24 cellular contexts compared by ENCODE assay signal in genomic region chr11:109957601-109958000, GRCh38.
DNase-seq lines count a peak whose midpoint lies in the region; ATAC-seq, FAIRE-seq and TF ChIP-seq lines count a peak whose summit lies in the region.
"Had no signal": no experiment of that assay in that cellular context is flagged by ENCODE, and none has a peak within 500 bp of the region (broad histone marks: within the 10 kb centered on the region; RNA-seq: fewer than 3 reads in every experiment).

No MANE protein-coding gene starts in this region.

- no peak overlapping the region for H4K8ac ChIP-seq in IMR-90 (ENCODE audit: low read depth in 2 of 2, low read length in 2 of 2)

- in situ Hi-C loops in IMR-90 (cut with MboI; ENCODE audit: low sequenced_read_pairs) (loop anchor here (10.0 to 25.0 kb wide), 2 partner anchors 230 to 417 kb away; no protein-coding TSS in a partner anchor), GM12878 (cut with MboI) (loop anchor here (5.0 to 10.0 kb wide), 2 partner anchors 415 to 1417 kb away; partner anchors contain the start of gene POU2AF1), brain microvascular endothelial cell (cut with HindIII; ENCODE audit: low pct_ligation_motif_present, low sequenced_read_pairs) (no loop called here)

- BruUV-seq in IMR-90 (replicated peaks; lab: Mats Ljungman, UMichigan): no TSS peak
- TSS peak; percentile 86 for BruUV-seq in GM12878 (replicated peaks; lab: Mats Ljungman, UMichigan)

- no peak overlapping the region for H3K14ac ChIP-seq in IMR-90 (replicated peaks; ENCODE audit: low read depth, low read length)

- H3K9me3 ChIP-seq in IMR-90 (ENCODE audit: control insufficient read depth, insufficient read depth, low read length) (no peaks in the 10 kb centered on the region), OCI-LY3 (ENCODE audit: insufficient read depth, low read length) (no peaks in the 10 kb centered on the region), GM12878 (replicated peaks; ENCODE audit: control insufficient read depth, insufficient read depth, low read length) (peaks cover under 1% of the 10 kb centered on the region; the same call in 2 of the 3 replicates), neural cell (ENCODE audit: low read length) (no peaks in the 10 kb centered on the region)

- H3K4me1 ChIP-seq in IMR-90 (ENCODE audit: control insufficient read depth, insufficient read depth, low read length) (no peaks in the 10 kb centered on the region), OCI-LY3 (ENCODE audit: low read length) (peaks cover 44% of the 10 kb centered on the region), GM12878 (ENCODE audit: control insufficient read depth, insufficient read depth, low read length) (peaks cover 34% of the 10 kb centered on the region)

- H3K4me3 ChIP-seq in IMR-90 (ENCODE audit: insufficient read depth, low read depth, low read length): no peak overlapping the region
- H3K4me3 ChIP-seq in OCI-LY3 (ENCODE audit: low read length): peak overlapping the region; percentile 57
- H3K4me3 ChIP-seq in GM12878: no peak overlapping the region
- H3K4me3 ChIP-seq in neural cell (ENCODE audit: low read length): no peak overlapping the region
- H3K4me3 ChIP-seq in brain microvascular endothelial cell (ENCODE audit: low read depth, low read length): no peak overlapping the region
- H3K4me3 ChIP-seq: GM23338, K562 had no signal

- intact Hi-C loops in IMR-90 (cut with micrococcal nuclease): no loop called here
- intact Hi-C loops in GM12878 (cut with micrococcal nuclease; ENCODE audit: unreplicated experiment): loop anchor here (2.0 kb wide), 1 partner anchor 69 kb away; no protein-coding TSS in a partner anchor

- H3K79me1 ChIP-seq in IMR-90 (ENCODE audit: low read depth in 1 of 2, low read length in 2 of 2): no peaks in the 10 kb centered on the region

- CTCF ChIA-PET in IMR-90 (lab: Yijun Ruan, JAX): interaction anchor here (0.6 kb wide), 1 partner anchor 1353 kb away, joined by 4 read pairs; no protein-coding TSS in a partner anchor
- CTCF ChIA-PET in GM12878 (lab: Yijun Ruan, JAX): interaction anchor here (0.6 to 4.5 kb wide), 11 partner anchors 8 to 337 kb away, joined by 3 to 36 read pairs (median 4); no protein-coding TSS in a partner anchor

- no peaks in the 10 kb centered on the region for H3K36me3 Mint-ChIP-seq in chondrocyte (ENCODE audit: low read depth)
- H3K36me3 Mint-ChIP-seq: CD8-positive, alpha-beta memory T cell had no signal

- no peak overlapping the region for H3K56ac ChIP-seq in IMR-90 (ENCODE audit: extremely low read depth, insufficient read depth, low read length)

- no peaks in the 10 kb centered on the region for H3K9me2 ChIP-seq in neural cell (ENCODE audit: insufficient read depth, low read length)

- no peak overlapping the region for H2AK5ac ChIP-seq in IMR-90 (ENCODE audit: low read depth, low read length)

- H2AFZ ChIP-seq in IMR-90 (replicated peaks; ENCODE audit: low read length, poor library complexity) (no peak overlapping the region), OCI-LY3 (ENCODE audit: low read depth, low read length) (no peak overlapping the region), GM12878 (ENCODE audit: control insufficient read depth, low read depth, low read length) (no peak overlapping the region), neural cell (ENCODE audit: low read depth, low read length) (no peak overlapping the region)
- H2AFZ ChIP-seq: GM23338 had no signal

- FAIRE-seq in GM12878 (lab: Jason Lieb, UNC): no peak
- FAIRE-seq: K562, RCC 7860 had no signal

- dilution Hi-C loops in IMR-90 (cut with HindIII; ENCODE audit: low sequenced_read_pairs, unreplicated experiment): no loop called here

- ATAC-seq in IMR-90 (ENCODE audit: low read depth): 0 out of 2 replicates have a peak, but pooled peaks have one; percentile 18
- peak; percentile 2 for ATAC-seq in GM12878
- no peak for ATAC-seq in HG02885 (IDR thresholded peaks at IDR 0.05; ENCODE audit: poor library complexity, unreplicated experiment)
- ATAC-seq: GM23338, K562, SK-N-SH treated with all-trans-retinoic acid at 6 μM for 48 hours had no signal

- H3K9me1 ChIP-seq in IMR-90 (ENCODE audit: insufficient read depth, low read length): no peaks in the 10 kb centered on the region

- H4K91ac ChIP-seq in IMR-90 (ENCODE audit: insufficient read depth, low read depth, low read length): no peak overlapping the region

- no peak overlapping the region for H2BK120ac ChIP-seq in IMR-90 (ENCODE audit: low read depth, low read length)

- no peak overlapping the region for H2BK15ac ChIP-seq in IMR-90 (ENCODE audit: low read depth, low read length)

- no peak overlapping the region for H3K18ac ChIP-seq in IMR-90 (ENCODE audit: low read depth, low read length)

- no peak overlapping the region for H2BK5ac ChIP-seq in IMR-90 (ENCODE audit: low read depth, low read length, poor library complexity, severe bottlenecking)

- H3K36me3 ChIP-seq in IMR-90 (ENCODE audit: control insufficient read depth, insufficient read depth, low read length): no peaks in the 10 kb centered on the region
- H3K36me3 ChIP-seq in OCI-LY3 (replicated peaks; ENCODE audit: low read depth, low read length): no peaks in the 10 kb centered on the region
- no peaks in the 10 kb centered on the region for H3K36me3 ChIP-seq in GM12878 (ENCODE audit: control insufficient read depth in 2 of 2, insufficient read depth in 2 of 2, low read length in 1 of 2)
- no peaks in the 10 kb centered on the region for H3K36me3 ChIP-seq in neural cell (ENCODE audit: insufficient read depth, low read length)
- H3K36me3 ChIP-seq in brain microvascular endothelial cell (replicated peaks): no peaks in the 10 kb centered on the region

- no peak overlapping the region for H4K5ac ChIP-seq in IMR-90 (ENCODE audit: low read depth, low read length)

- H3K9ac ChIP-seq in IMR-90 (ENCODE audit: low read depth, low read length) (no peak overlapping the region), OCI-LY3 (ENCODE audit: low read length) (peak overlapping the region; percentile 11; the same call in 1 of the 2 replicates), GM12878 (ENCODE audit: control insufficient read depth, insufficient read depth, low read length) (no peak overlapping the region), neural cell (ENCODE audit: low read length) (no peak overlapping the region)

- H2AK9ac ChIP-seq in IMR-90 (replicated peaks; ENCODE audit: low read depth, low read length, poor library complexity): no peak overlapping the region

- POLR2A ChIA-PET in IMR-90 (lab: Charles Lee; ENCODE audit: unreplicated experiment): no interaction called here
- POLR2A ChIA-PET in GM12878 (lab: Charles Lee): interaction anchor here (0.5 to 4.8 kb wide), 10 partner anchors 8 to 137 kb away, joined by 3 to 42 read pairs (median 6); no protein-coding TSS in a partner anchor

- no peak overlapping the region for H3K23ac ChIP-seq in IMR-90 (ENCODE audit: low read depth, low read length)

- TF ChIP-seq RAD21 in IMR-90 (IDR thresholded peaks at IDR 0.05; ENCODE audit: low read length) (no peak), GM12878 (IDR thresholded peaks at IDR 0.05; ENCODE audit: insufficient read depth, low read depth, low read length) (no peak), neural cell (conservative IDR thresholded peaks at IDR 0.05) (no peak)

- H3K27me3 ChIP-seq in IMR-90 (ENCODE audit: control insufficient read depth, insufficient read depth, low read length) (no peaks in the 10 kb centered on the region), OCI-LY3 (ENCODE audit: low read depth, low read length) (peaks cover 34% of the 10 kb centered on the region), GM12878 (replicated peaks in 1 of 2; ENCODE audit: control insufficient read depth in 2 of 2, insufficient read depth in 2 of 2, low read length in 1 of 2) (no peaks in the 10 kb centered on the region), neural cell (ENCODE audit: insufficient read depth, low read depth, low read length) (no peaks in the 10 kb centered on the region), brain microvascular endothelial cell (replicated peaks) (no peaks in the 10 kb centered on the region)

- no peak overlapping the region for H3K27ac Mint-ChIP-seq in chondrocyte (ENCODE audit: unreplicated experiment)
- H3K27ac Mint-ChIP-seq: B cell; CD8-positive, alpha-beta memory T cell; GM23338; H9 had no signal

- H3K27me3 Mint-ChIP-seq in chondrocyte (ENCODE audit: low read depth): no peaks in the 10 kb centered on the region

- H3K9me3 Mint-ChIP-seq in chondrocyte (ENCODE audit: low read depth): no peaks in the 10 kb centered on the region
- H3K9me3 Mint-ChIP-seq: GM23338, H9 had no signal

- H3K4ac ChIP-seq in IMR-90 (ENCODE audit: low read depth, low read length): no peak overlapping the region

- TF ChIP-seq CTCF in IMR-90 (conservative IDR thresholded peaks at IDR 0.05; ENCODE audit: low read depth, low read length) (no peak), OCI-LY3 (IDR thresholded peaks at IDR 0.05; ENCODE audit: low read depth, low read length) (no peak), GM12878 (IDR thresholded peaks at IDR 0.05 in 2 of 3, conservative IDR thresholded peaks at IDR 0.05 in 1 of 3; ENCODE audit: control insufficient read depth in 2 of 3, extremely low read depth in 1 of 3, insufficient read depth in 1 of 3, low read depth in 3 of 3, low read length in 3 of 3) (no peak), neural cell (IDR thresholded peaks at IDR 0.05; ENCODE audit: poor library complexity, severe bottlenecking) (no peak), chondrocyte (IDR thresholded peaks at IDR 0.05) (no peak), brain microvascular endothelial cell (IDR thresholded peaks at IDR 0.05; ENCODE audit: low read depth, low read length, missing control alignments) (no peak)

- DNase-seq in IMR-90: peak; percentile 58
- no peak for DNase-seq in GM12878 (ENCODE audit: low read depth, low spot score)
- DNase-seq in chondrocyte (ENCODE audit: low spot score): no peak
- no peak for DNase-seq in GF-D8 (lab: John Stamatoyannopoulos, UW)
- no peak for DNase-seq in brain microvascular endothelial cell
- DNase-seq: Calu3; CD8-positive, alpha-beta memory T cell; H9; NCI-H1048; NCI-H1417; NCI-H187 treated with DMSO at 0.1 percent for 48 hours; NCI-H2171 treated with DMSO at 0.1 percent for 48 hours; NCI-H345; NCI-H510A treated with DMSO at 0.1 percent for 48 hours; SIG-M5 had no signal

- no peak for TF ChIP-seq POLR2A in IMR-90 (IDR thresholded peaks at IDR 0.05; ENCODE audit: low read depth, low read length)
- TF ChIP-seq POLR2A in GM12878 (IDR thresholded peaks at IDR 0.05; ENCODE audit: low read depth, low read length): no peak

- no peak overlapping the region for H3K4me3 Mint-ChIP-seq in chondrocyte (ENCODE audit: unreplicated experiment)
- H3K4me3 Mint-ChIP-seq: B cell; CD8-positive, alpha-beta memory T cell; GM23338; H9 had no signal

- H3K4me1 Mint-ChIP-seq in chondrocyte (ENCODE audit: low read depth): peaks cover 7% of the 10 kb centered on the region

- H3K4me2 ChIP-seq in IMR-90 (ENCODE audit: low read depth, low read length) (no peak overlapping the region), OCI-LY3 (ENCODE audit: low read length) (peak overlapping the region; percentile 68), GM12878 (ENCODE audit: control insufficient read depth, insufficient read depth) (no peak overlapping the region), neural cell (ENCODE audit: low read length) (no peak overlapping the region)
- H3K4me2 ChIP-seq: GM23338 had no signal

- SMC1A ChIA-PET in GM12878 (lab: Charles Lee; ENCODE audit: uncharacterized antibody, unreplicated experiment): interaction anchor here (0.7 to 11.6 kb wide), 19 partner anchors 11 to 153 kb away, joined by 3 to 223 read pairs (median 5); no protein-coding TSS in a partner anchor

- H3K27ac ChIP-seq in IMR-90 (ENCODE audit: insufficient read depth, low read length): no peak overlapping the region
- peak overlapping the region; percentile 50; the same call in 1 of the 2 replicates for H3K27ac ChIP-seq in OCI-LY3 (ENCODE audit: low read length)
- no peak overlapping the region for H3K27ac ChIP-seq in GM12878 (ENCODE audit: control insufficient read depth, insufficient read depth)
- H3K27ac ChIP-seq in neural cell (ENCODE audit: low read length): peak overlapping the region; percentile 6
- H3K27ac ChIP-seq in brain microvascular endothelial cell: no peak overlapping the region
- H3K27ac ChIP-seq: C4-2B had no signal

- RAD21 ChIA-PET in GM12878 (lab: Charles Lee; ENCODE audit: unreplicated experiment): interaction anchor here (0.6 to 14.2 kb wide), 13 partner anchors 11 to 140 kb away, joined by 3 to 185 read pairs (median 8); partner anchors contain the start of gene ZC3H12C

- H3F3A ChIP-seq in neural cell (ENCODE audit: insufficient read depth, low read length, poor library complexity, severe bottlenecking): no peaks in the 10 kb centered on the region

- H2BK20ac ChIP-seq in IMR-90 (ENCODE audit: low read depth, low read length): no peak overlapping the region

- TF ChIP-seq EP300 in GM12878 (IDR thresholded peaks at IDR 0.05; ENCODE audit: borderline replicate concordance in 1 of 2, control insufficient read depth in 1 of 2, low read depth in 2 of 2, low read length in 2 of 2) (no peak), neural cell (conservative IDR thresholded peaks at IDR 0.05; ENCODE audit: poor library complexity, severe bottlenecking) (no peak)

- H3K79me2 ChIP-seq in OCI-LY3 (ENCODE audit: low read length) (no peaks in the 10 kb centered on the region), GM12878 (ENCODE audit: control insufficient read depth, insufficient read depth, low read length) (no peaks in the 10 kb centered on the region), neural cell (replicated peaks; ENCODE audit: insufficient read depth, low read length) (no peaks in the 10 kb centered on the region)

- H4K20me1 ChIP-seq in IMR-90 (ENCODE audit: insufficient read depth, low read length): no peaks in the 10 kb centered on the region
- no peaks in the 10 kb centered on the region for H4K20me1 ChIP-seq in OCI-LY3 (ENCODE audit: insufficient read depth, low read length)
- H4K20me1 ChIP-seq in GM12878 (ENCODE audit: control insufficient read depth, insufficient read depth): no peaks in the 10 kb centered on the region
- H4K20me1 ChIP-seq in neural cell (ENCODE audit: insufficient read depth): no peaks in the 10 kb centered on the region

Comparison
In these comparisons a context has a peak if more than half of its experiments do, and no peak if none do; other contexts are left out.
1. H3K27ac ChIP-seq: peak in OCI-LY3 (single experiment) and neural cell (single experiment); none in IMR-90 (single experiment), GM12878 (single experiment) and brain microvascular endothelial cell (single experiment).